In the genomic region with DNA sequence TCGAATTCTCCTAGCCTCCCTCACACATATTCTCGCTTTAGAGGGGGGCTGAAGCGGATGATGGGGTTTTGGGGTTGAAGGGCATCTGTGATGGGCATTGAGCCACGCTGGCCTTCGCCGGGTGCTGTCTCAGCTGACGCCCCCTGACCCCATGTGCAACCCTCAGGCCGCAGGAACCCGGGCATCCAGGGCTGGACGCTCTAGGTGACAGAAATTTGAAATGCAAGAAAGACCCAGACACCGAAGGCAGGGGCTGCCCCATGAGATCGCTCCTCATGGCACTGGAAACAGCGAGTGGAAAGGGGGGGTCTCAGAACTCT, we compare ENCODE assay signal across 10 cellular contexts. TPM values are rescaled to one million over a fixed set of nuclear protein-coding genes. Genes with fewer than 3 reads are reported as not detected.
A peak's percentile ranks its signal among the peaks of the same experiment; 100 is the strongest.
DNase-seq lines count a peak whose midpoint lies in the region; ATAC-seq and TF ChIP-seq lines count a peak whose summit lies in the region.
"Had no signal": no experiment of that assay in that cellular context is flagged by ENCODE, and none has a peak within 500 bp of the region (broad histone marks: within the 10 kb centered on the region; RNA-seq: fewer than 3 reads in every experiment).

No MANE protein-coding gene starts in this region.

- ATAC-seq in GM21576 (IDR thresholded peaks at IDR 0.05; ENCODE audit: unreplicated experiment), result no peak
- no peak for ATAC-seq in GM19455 (IDR thresholded peaks at IDR 0.05; ENCODE audit: unreplicated experiment)

- peaks cover 6% of the 10 kb centered on the region; the same call in 1 of the 2 replicates for H3F3A ChIP-seq in MM.1S (ENCODE audit: insufficient read depth, low read length)

- DNase-seq in MM.1S (no peak), neural crest cell (ENCODE audit: low read depth, low spot score) (no peak), activated gamma-delta T cell (lab: John Stamatoyannopoulos, UW) (no peak), GDM1 (lab: John Stamatoyannopoulos, UW) (no peak)

- peaks cover 22% of the 10 kb centered on the region for H3K27me3 Mint-ChIP-seq in dendritic cell treated with granulocyte-macrophage colony-stimulating factor and Interleukin-4, amounts not matched to agents 40 ng/mL and 50 ng/mL, for 4 days
- peaks cover 35% of the 10 kb centered on the region for H3K27me3 Mint-ChIP-seq in neural crest cell (ENCODE audit: low read depth)

- no peaks in the 10 kb centered on the region for H4K20me1 ChIP-seq in MM.1S (ENCODE audit: insufficient read depth, low read length)

- peaks cover 11% of the 10 kb centered on the region for H3K4me1 Mint-ChIP-seq in dendritic cell treated with granulocyte-macrophage colony-stimulating factor and Interleukin-4, amounts not matched to agents 40 ng/mL and 50 ng/mL, for 4 days (ENCODE audit: low read depth)
- peaks cover 25% of the 10 kb centered on the region for H3K4me1 Mint-ChIP-seq in neural crest cell

- TF ChIP-seq CTCF in C4-2B (conservative IDR thresholded peaks at IDR 0.05), result no peak
- TF ChIP-seq CTCF in MM.1S (IDR thresholded peaks at IDR 0.05; ENCODE audit: low read length), result no peak
- no peak for TF ChIP-seq CTCF in neural crest cell (conservative IDR thresholded peaks at IDR 0.05)

- no peak overlapping the region for H3K27ac Mint-ChIP-seq in dendritic cell treated with granulocyte-macrophage colony-stimulating factor and Interleukin-4, amounts not matched to agents 40 ng/mL and 50 ng/mL, for 4 days
- no peak overlapping the region for H3K27ac Mint-ChIP-seq in neural crest cell (ENCODE audit: unreplicated experiment)

- no peaks in the 10 kb centered on the region; the same call in 1 of the 2 replicates for H3K36me3 ChIP-seq in MM.1S (replicated peaks; ENCODE audit: insufficient read depth, low read length)

- H3K27me3 ChIP-seq in MM.1S (replicated peaks; ENCODE audit: insufficient read depth, low read length), result peaks cover 13% of the 10 kb centered on the region; the same call in 1 of the 2 replicates

- peak overlapping the region; percentile 79 for H3K4me2 ChIP-seq in MM.1S (ENCODE audit: low read depth, low read length)

- peak overlapping the region; percentile 97 for H2AFZ ChIP-seq in MM.1S (ENCODE audit: low read length)

- peak overlapping the region; percentile 37 for H3K4me3 Mint-ChIP-seq in dendritic cell treated with granulocyte-macrophage colony-stimulating factor and Interleukin-4, amounts not matched to agents 40 ng/mL and 50 ng/mL, for 4 days
- H3K4me3 Mint-ChIP-seq in neural crest cell, result peak overlapping the region; percentile 97

- no peaks in the 10 kb centered on the region for H3K9me2 ChIP-seq in MM.1S (replicated peaks; ENCODE audit: insufficient read depth, low read length)

- H3K4me3 ChIP-seq in MM.1S (ENCODE audit: low read length), result peak overlapping the region; percentile 87

- intact Hi-C loops in dendritic cell treated with granulocyte-macrophage colony-stimulating factor and Interleukin-4, amounts not matched to agents 40 ng/mL and 50 ng/mL, for 4 days (cut with micrococcal nuclease), result loop anchor here (1.0 to 5.0 kb wide), 3 partner anchors 26 to 72 kb away; a partner anchor contains a TSS

- peaks cover 22% of the 10 kb centered on the region for H3K36me3 Mint-ChIP-seq in dendritic cell treated with granulocyte-macrophage colony-stimulating factor and Interleukin-4, amounts not matched to agents 40 ng/mL and 50 ng/mL, for 4 days (ENCODE audit: low read depth)
- H3K36me3 Mint-ChIP-seq in neural crest cell (ENCODE audit: low read depth), result peaks cover 6% of the 10 kb centered on the region

- H3K79me2 ChIP-seq in MM.1S (ENCODE audit: low read length), result no peaks in the 10 kb centered on the region

- H3K4me1 ChIP-seq in MM.1S (ENCODE audit: low read length), result peaks cover 6% of the 10 kb centered on the region

- H3K9ac ChIP-seq in MM.1S (ENCODE audit: low read length), result no peak overlapping the region

- H3K9me3 Mint-ChIP-seq in dendritic cell treated with granulocyte-macrophage colony-stimulating factor and Interleukin-4, amounts not matched to agents 40 ng/mL and 50 ng/mL, for 4 days, result no peaks in the 10 kb centered on the region
- peaks cover 7% of the 10 kb centered on the region for H3K9me3 Mint-ChIP-seq in neural crest cell

- peak overlapping the region; percentile 90 for H3K27ac ChIP-seq in C4-2B
- no peak overlapping the region for H3K27ac ChIP-seq in MM.1S (ENCODE audit: low read length)

- H3K9me3 ChIP-seq in MM.1S (replicated peaks; ENCODE audit: insufficient read depth, low read length), result no peaks in the 10 kb centered on the region

RNA-seq across cellular contexts. Expression of a gene that starts 0.7 kb away (rescaled TPM):
- 11.8 and 13.5 TPM in 2 replicates for total RNA-seq in neural crest cell

RNA-seq across cellular contexts. Expression of a gene that starts 25.5 kb away (rescaled TPM):
- 5.8 and 6.8 TPM in 2 replicates for total RNA-seq in neural crest cell

RNA-seq across cellular contexts. Expression of a gene that starts 44.3 kb away (rescaled TPM):
- not detected in 2 replicates for total RNA-seq in neural crest cell
- total RNA-seq: HT-29, subcutaneous adipose tissue had no signal

RNA-seq across cellular contexts. Expression of a gene that starts 53.9 kb away (rescaled TPM):
- total RNA-seq in neural crest cell, result 12.1 and 14.1 TPM in 2 replicates

RNA-seq across cellular contexts. Expression of a gene that starts 54.1 kb away (rescaled TPM):
- 16.8 and 17.2 TPM in 2 replicates for total RNA-seq in neural crest cell
